21 cellular contexts compared by ENCODE assay signal in the genomic region with DNA sequence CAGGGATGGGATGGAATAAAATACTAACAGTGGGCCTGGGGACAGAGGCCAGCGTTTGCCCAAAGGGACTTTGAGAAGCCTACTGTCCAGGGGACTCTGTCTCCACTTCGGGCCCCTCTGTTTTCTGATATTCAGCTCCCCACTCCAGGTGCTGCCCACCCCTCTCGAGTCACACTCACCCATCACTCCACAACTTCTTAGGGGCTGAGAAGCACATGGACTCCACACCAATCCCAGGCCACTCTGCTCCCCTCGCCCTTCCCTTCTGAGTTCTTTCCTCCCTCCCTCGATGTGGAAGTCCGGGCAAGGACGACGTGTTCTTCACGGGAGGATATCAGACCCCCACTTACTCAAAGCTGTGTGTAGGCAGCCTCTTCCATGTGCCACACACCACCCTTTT.
"Had no signal": no experiment of that assay in that cellular context is flagged by ENCODE, and none has a peak within 500 bp of the region (broad histone marks: within the 10 kb centered on the region; RNA-seq: fewer than 3 reads in every experiment).

No MANE protein-coding gene starts in this region.

- DNase-seq: colonic mucosa; effector CD4-positive, alpha-beta T cell; gastrocnemius medialis; heart right ventricle; hypothalamus; left ventricle myocardium inferior; mesendoderm; mucosa of descending colon; naive thymus-derived CD8-positive, alpha-beta T cell; nucleus accumbens; ovary; right cardiac atrium; small intestine; stimulated activated CD4-positive, alpha-beta T cell treated with anti-CD3 and anti-CD28 coated beads, Interleukin-2, amount 100 ng/mL, for 48 hours; stimulated activated naive CD8-positive, alpha-beta T cell treated with anti-CD3 and anti-CD28 coated beads, Interleukin-15, Interleukin-2, amounts not matched to agents 100 U/mL and 50 U/mL, for 24 hours; thyroid gland; uterus had no signal

- H3K27ac ChIP-seq: colonic mucosa, gastrocnemius medialis, heart right ventricle, left ventricle myocardium inferior, ovary, suprapubic skin, thyroid gland, uterus had no signal

- H3K4me3 ChIP-seq: colonic mucosa, gastrocnemius medialis, heart right ventricle, left ventricle myocardium inferior, lung, mucosa of descending colon, ovary, suprapubic skin, thyroid gland, uterus had no signal

- ATAC-seq: gastrocnemius medialis; heart right ventricle; mucosa of descending colon; naive thymus-derived CD8-positive, alpha-beta T cell; right cardiac atrium; stimulated activated naive CD8-positive, alpha-beta T cell treated with anti-CD3 and anti-CD28 coated beads, Interleukin-15, Interleukin-2, amounts not matched to agents 100 U/mL and 50 U/mL, for 24 hours had no signal

- H3K27ac Mint-ChIP-seq: naive thymus-derived CD8-positive, alpha-beta T cell; progenitor cell of endocrine pancreas; type B pancreatic cell had no signal

- H3K36me3 ChIP-seq: colonic mucosa, gastrocnemius medialis, heart right ventricle, left ventricle myocardium inferior, ovary, suprapubic skin, thyroid gland, uterus had no signal

- H3K4me1 ChIP-seq: colonic mucosa, gastrocnemius medialis, uterus had no signal

- H3K4me3 Mint-ChIP-seq: naive thymus-derived CD8-positive, alpha-beta T cell; type B pancreatic cell had no signal

- H3K36me3 Mint-ChIP-seq: type B pancreatic cell had no signal

- H3K27me3 ChIP-seq: colonic mucosa, ovary, thyroid gland, uterus had no signal
